In the genomic region with DNA sequence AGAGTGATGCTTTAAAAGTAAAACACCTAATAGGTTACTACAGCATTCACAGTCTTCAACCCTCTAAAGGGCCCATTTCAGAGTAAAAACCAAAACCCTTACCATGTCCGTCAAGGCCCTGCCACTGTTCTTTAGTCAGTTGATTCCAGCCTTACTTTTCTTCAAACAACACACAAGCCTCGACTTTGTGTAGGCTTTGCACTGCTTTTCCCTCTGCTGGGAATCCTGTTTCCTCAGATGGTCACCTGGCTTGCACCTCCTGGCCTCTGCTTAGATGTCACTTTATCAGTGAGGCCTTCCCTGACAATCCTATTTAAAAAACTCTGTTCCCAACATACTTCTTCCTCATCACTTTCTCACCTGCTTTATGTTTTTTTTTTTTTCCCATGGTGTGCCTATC, we compare ENCODE assay signal across 23 cellular contexts.
"Had no signal": no experiment of that assay in that cellular context is flagged by ENCODE, and none has a peak within 500 bp of the region (broad histone marks: within the 10 kb centered on the region; RNA-seq: fewer than 3 reads in every experiment).

No MANE protein-coding gene starts in this region.

- H3K9me3 Mint-ChIP-seq: neural crest cell; stimulated activated naive B cell treated with anti-CD40 and anti-IgM and Interleukin-4, amounts not matched to agents 10 μg/mL and 1 μg/mL and 100 μg/mL, for 72 hours had no signal

- H3K9me3 ChIP-seq: esophagus squamous epithelium, neutrophil, pancreas, right lobe of liver, thoracic aorta, tibial nerve, uterus had no signal

- H3K27me3 ChIP-seq: esophagus squamous epithelium, neutrophil, pancreas, right lobe of liver, tibial nerve, upper lobe of right lung, uterus had no signal

- H3K36me3 Mint-ChIP-seq: stimulated activated naive B cell treated with anti-CD40 and anti-IgM and Interleukin-4, amounts not matched to agents 10 μg/mL and 1 μg/mL and 100 μg/mL, for 72 hours had no signal

- H3K4me3 ChIP-seq: coronary artery, esophagus squamous epithelium, lung, pancreas, right lobe of liver, thoracic aorta, tibial nerve, upper lobe of right lung, uterus had no signal

- H3K27ac Mint-ChIP-seq: natural killer cell; stimulated activated naive B cell treated with anti-CD40 and anti-IgM and Interleukin-4, amounts not matched to agents 10 μg/mL and 1 μg/mL and 100 μg/mL, for 72 hours; stimulated activated naive CD8-positive, alpha-beta T cell treated with anti-CD3 and anti-CD28 coated beads, Interleukin-15, Interleukin-2, amounts not matched to agents 100 ng/mL and 50 ng/mL, for 24 hours had no signal

- H3K4me1 Mint-ChIP-seq: natural killer cell; stimulated activated naive B cell treated with anti-CD40 and anti-IgM and Interleukin-4, amounts not matched to agents 10 μg/mL and 1 μg/mL and 100 μg/mL, for 72 hours had no signal

- H3K4me1 ChIP-seq: esophagus squamous epithelium, upper lobe of right lung, uterus had no signal

- DNase-seq: dermis blood vessel endothelial cell; effector memory CD4-positive, alpha-beta T cell; erythroblast; esophagus squamous epithelium; foreskin melanocyte; glutamatergic neuron; mesenchymal stem cell; natural killer cell; pancreas; right lobe of liver; small intestine; stimulated activated CD4-positive, alpha-beta T cell treated with anti-CD3 and anti-CD28 coated beads, Interleukin-15, amount 100 ng/mL, for 24 hours; stimulated activated CD4-positive, alpha-beta T cell treated with anti-CD3 and anti-CD28 coated beads, Interleukin-2, amount 100 ng/mL, for 48 hours; stimulated activated naive B cell treated with anti-CD40 and anti-IgM and Interleukin-4, amounts not matched to agents 10 μg/mL and 1 μg/mL and 100 μg/mL, for 72 hours; upper lobe of right lung; uterus had no signal

- H3K27ac ChIP-seq: coronary artery, esophagus squamous epithelium, neutrophil, pancreas, thoracic aorta, tibial nerve, upper lobe of right lung, uterus had no signal

- H3K4me3 Mint-ChIP-seq: natural killer cell; neural crest cell; stimulated activated naive B cell treated with anti-CD40 and anti-IgM and Interleukin-4, amounts not matched to agents 10 μg/mL and 1 μg/mL and 100 μg/mL, for 72 hours; stimulated activated naive CD8-positive, alpha-beta T cell treated with anti-CD3 and anti-CD28 coated beads, Interleukin-15, Interleukin-2, amounts not matched to agents 100 ng/mL and 50 ng/mL, for 24 hours had no signal

- H3K27me3 Mint-ChIP-seq: stimulated activated naive B cell treated with anti-CD40 and anti-IgM and Interleukin-4, amounts not matched to agents 10 μg/mL and 1 μg/mL and 100 μg/mL, for 72 hours; stimulated activated naive CD8-positive, alpha-beta T cell treated with anti-CD3 and anti-CD28 coated beads, Interleukin-15, Interleukin-2, amounts not matched to agents 100 ng/mL and 50 ng/mL, for 24 hours had no signal

- ATAC-seq: natural killer cell; stimulated activated naive B cell treated with anti-CD40 and anti-IgM and Interleukin-4, amounts not matched to agents 10 μg/mL and 1 μg/mL and 100 μg/mL, for 72 hours; upper lobe of right lung had no signal

- H3K36me3 ChIP-seq: esophagus squamous epithelium, neutrophil, pancreas, right lobe of liver, thoracic aorta, tibial nerve, upper lobe of right lung, uterus had no signal
